Comparison of ENCODE assay signal across 16 cellular contexts in genomic region chr4:38964942-38965775, GRCh38.
DNase-seq lines count a peak whose midpoint lies in the region; ATAC-seq and TF ChIP-seq lines count a peak whose summit lies in the region.
"Had no signal": no experiment of that assay in that cellular context is flagged by ENCODE, and none has a peak within 500 bp of the region (broad histone marks: within the 10 kb centered on the region; RNA-seq: fewer than 3 reads in every experiment).

No MANE protein-coding gene starts in this region.

- H3K9me3 Mint-ChIP-seq in MCF 10A (ENCODE audit: unreplicated experiment): peaks cover 13% of the 10 kb centered on the region
- H3K9me3 Mint-ChIP-seq in osteocyte (ENCODE audit: unreplicated experiment): peaks cover 12% of the 10 kb centered on the region

- no peak for TF ChIP-seq POLR2A in breast epithelium (IDR thresholded peaks at IDR 0.05)
- no peak for TF ChIP-seq POLR2A in gastroesophageal sphincter (IDR thresholded peaks at IDR 0.05)
- TF ChIP-seq POLR2A in suprapubic skin (IDR thresholded peaks at IDR 0.05): no peak

- intact Hi-C loops in MCF 10A (cut with micrococcal nuclease): loop anchor here (5.0 kb wide), 1 partner anchor 77 kb away; no protein-coding TSS in a partner anchor
- intact Hi-C loops in breast epithelium (cut with DNase I; ENCODE audit: low total_unique reads): loop anchor here (10.0 kb wide), 1 partner anchor 540 kb away; no protein-coding TSS in a partner anchor
- intact Hi-C loops in PC-9 (cut with micrococcal nuclease; ENCODE audit: unreplicated experiment): no loop called here
- intact Hi-C loops in left ventricle myocardium superior (cut with micrococcal nuclease): no loop called here

- ATAC-seq in left ventricle myocardium superior (no peak), gastroesophageal sphincter (no peak)

- WGBS in gastroesophageal sphincter (ENCODE audit: low coverage in 1 of 2), 2 donors: 83 to 93% methylated on average over 7 to 10 of the region's 11 CpGs
- 91% methylated on average over 11 of the region's 11 CpGs for WGBS in suprapubic skin

- H3K4me3 ChIP-seq in breast epithelium (no peak overlapping the region), PC-9 (no peak overlapping the region), endocrine pancreas (ENCODE audit: control insufficient read depth, insufficient read depth, low read length) (peak overlapping the region; percentile 9), gastroesophageal sphincter (no peak overlapping the region), suprapubic skin (no peak overlapping the region)
- H3K4me3 ChIP-seq: HAP-1 had no signal

- CTCF ChIA-PET in MCF 10A (lab: Yijun Ruan, JAX) (interaction anchor here (0.7 to 1.4 kb wide), 4 partner anchors 13 to 235 kb away, joined by 3 to 5 read pairs (median 3); no protein-coding TSS in a partner anchor), PC-9 (lab: Charles Lee) (no interaction called here)

- H3K4me2 ChIP-seq in PC-9: no peak overlapping the region

- no peaks in the 10 kb centered on the region for H3K9me2 ChIP-seq in PC-9 (ENCODE audit: insufficient read depth)

- H3K27ac ChIP-seq in breast epithelium (no peak overlapping the region), PC-9 (peak overlapping the region; percentile 87; the same call in 1 of the 2 replicates), gastroesophageal sphincter (no peak overlapping the region), suprapubic skin (no peak overlapping the region)

- H3K9me3 ChIP-seq in breast epithelium: no peaks in the 10 kb centered on the region
- 0 out of 2 replicates have a peak, but pooled peaks cover 5% of the 10 kb centered on the region for H3K9me3 ChIP-seq in PC-9 (ENCODE audit: insufficient read depth, low read depth)
- H3K9me3 ChIP-seq in endocrine pancreas (ENCODE audit: control insufficient read depth, low read length): no peaks in the 10 kb centered on the region
- H3K9me3 ChIP-seq in gastroesophageal sphincter: no peaks in the 10 kb centered on the region
- H3K9me3 ChIP-seq in suprapubic skin: no peaks in the 10 kb centered on the region
- H3K9me3 ChIP-seq: HAP-1 had no signal

- H3K4me1 ChIP-seq in breast epithelium: no peaks in the 10 kb centered on the region
- H3K4me1 ChIP-seq in PC-9 (replicated peaks; ENCODE audit: insufficient read depth): peaks cover 16% of the 10 kb centered on the region
- H3K4me1 ChIP-seq in endocrine pancreas (ENCODE audit: control insufficient read depth, insufficient read depth, low read length): peaks cover 7% of the 10 kb centered on the region
- peaks cover 0 to 5% (median 0%) of the 10 kb centered on the region in 3 donors for H3K4me1 ChIP-seq in gastroesophageal sphincter
- H3K4me1 ChIP-seq in suprapubic skin: no peaks in the 10 kb centered on the region
- H3K4me1 ChIP-seq: HAP-1 had no signal

- no peak overlapping the region for H2AFZ ChIP-seq in PC-9

- no peak overlapping the region for H3K9ac ChIP-seq in endocrine pancreas (ENCODE audit: control insufficient read depth, insufficient read depth, low read length)

- POLR2A ChIA-PET in MCF 10A (lab: Yijun Ruan, JAX): interaction anchor here (1.2 kb wide), 1 partner anchor 57 kb away, joined by 4 read pairs; no protein-coding TSS in a partner anchor
- POLR2A ChIA-PET in PC-9 (lab: Charles Lee; ENCODE audit: unreplicated experiment): no interaction called here

- DNase-seq in MCF 10A (ENCODE audit: unreplicated experiment) (peak; percentile 50), breast epithelium (ENCODE audit: low spot score in 2 of 2) (no peak), PC-9 (no peak), osteocyte (ENCODE audit: extremely low spot score, unreplicated experiment) (no peak), left ventricle myocardium superior (no peak), suprapubic skin (ENCODE audit: low spot score in 2 of 2) (no peak)
- DNase-seq: C1 segment of cervical spinal cord, NCI-H1417, NCI-H187 treated with DMSO at 0.1 percent for 48 hours, NCI-H345, NCI-H524 treated with DMSO at 0.1 percent for 48 hours, OCI-M1 had no signal

- H3K4me3 Mint-ChIP-seq in MCF 10A (ENCODE audit: unreplicated experiment) (no peak overlapping the region), osteocyte (ENCODE audit: unreplicated experiment) (no peak overlapping the region)
- H3K4me3 Mint-ChIP-seq: T-helper 1 cell treated with Interleukin-12 subunit alpha and Interleukin-12 subunit beta and Interleukin-4 antibody, amounts not matched to agents 30 μg/mL and 1 μg/mL, for 36 hours had no signal

- no peaks in the 10 kb centered on the region for H3K27me3 ChIP-seq in breast epithelium
- H3K27me3 ChIP-seq in PC-9 (ENCODE audit: insufficient read depth, low read depth): no peaks in the 10 kb centered on the region
- H3K27me3 ChIP-seq in endocrine pancreas (ENCODE audit: control insufficient read depth, insufficient read depth, low read length): no peaks in the 10 kb centered on the region
- H3K27me3 ChIP-seq in gastroesophageal sphincter: no peaks in the 10 kb centered on the region
- H3K27me3 ChIP-seq in suprapubic skin: no peaks in the 10 kb centered on the region

- BruUV-seq in MCF 10A (replicated peaks; lab: Mats Ljungman, UMichigan): no TSS peak
- no TSS peak for BruUV-seq in PC-9 (replicated peaks; lab: Mats Ljungman, UMichigan)

- H4K20me1 ChIP-seq in PC-9 (ENCODE audit: insufficient read depth): no peaks in the 10 kb centered on the region

- H3F3A ChIP-seq in PC-9 (ENCODE audit: insufficient read depth, low read depth): peaks cover 13% of the 10 kb centered on the region

- no peaks in the 10 kb centered on the region for H3K36me3 Mint-ChIP-seq in MCF 10A (ENCODE audit: insufficient read depth, unreplicated experiment)
- H3K36me3 Mint-ChIP-seq in osteocyte (ENCODE audit: unreplicated experiment): peaks cover 4% of the 10 kb centered on the region

- TF ChIP-seq CTCF in MCF 10A (IDR thresholded peaks at IDR 0.05; ENCODE audit: unreplicated experiment) (no peak), breast epithelium (IDR thresholded peaks at IDR 0.05) (no peak), PC-9 (conservative IDR thresholded peaks at IDR 0.05) (no peak), osteocyte (IDR thresholded peaks at IDR 0.05) (no peak), gastroesophageal sphincter (IDR thresholded peaks at IDR 0.05) (no peak), suprapubic skin (IDR thresholded peaks at IDR 0.05) (no peak)

- H3K27me3 Mint-ChIP-seq in MCF 10A (ENCODE audit: insufficient read depth, unreplicated experiment): no peaks in the 10 kb centered on the region
- H3K27me3 Mint-ChIP-seq in osteocyte (ENCODE audit: unreplicated experiment): no peaks in the 10 kb centered on the region

- TF ChIP-seq EP300 in gastroesophageal sphincter (IDR thresholded peaks at IDR 0.05) (no peak), suprapubic skin (IDR thresholded peaks at IDR 0.05) (no peak)

- H3K4me1 Mint-ChIP-seq in MCF 10A (ENCODE audit: insufficient read depth, unreplicated experiment) (peaks cover 7% of the 10 kb centered on the region), osteocyte (ENCODE audit: unreplicated experiment) (peaks cover 35% of the 10 kb centered on the region)

- H3K79me2 ChIP-seq in PC-9 (ENCODE audit: low read depth): no peaks in the 10 kb centered on the region

- H3K36me3 ChIP-seq in breast epithelium (no peaks in the 10 kb centered on the region), PC-9 (ENCODE audit: low read depth) (peaks cover 28% of the 10 kb centered on the region), endocrine pancreas (ENCODE audit: control insufficient read depth, insufficient read depth, low read length) (no peaks in the 10 kb centered on the region), gastroesophageal sphincter (no peaks in the 10 kb centered on the region), suprapubic skin (no peaks in the 10 kb centered on the region)
- H3K36me3 ChIP-seq: HAP-1 had no signal

- H3K27ac Mint-ChIP-seq in MCF 10A (ENCODE audit: low read depth, unreplicated experiment) (no peak overlapping the region), osteocyte (ENCODE audit: unreplicated experiment) (peak overlapping the region; percentile 98)
- H3K27ac Mint-ChIP-seq: T-helper 1 cell treated with Interleukin-12 subunit alpha and Interleukin-12 subunit beta and Interleukin-4 antibody, amounts not matched to agents 30 μg/mL and 1 μg/mL, for 36 hours had no signal

Comparison
In these comparisons a context has a peak if more than half of its experiments do, and no peak if none do; other contexts are left out.
1. intact Hi-C loops: an anchor here in MCF 10A (5.0 kb wide) and breast epithelium (10.0 kb wide); none called in PC-9 and left ventricle myocardium superior.